Comparison of ENCODE assay signal across 17 cellular contexts in the genomic region with DNA sequence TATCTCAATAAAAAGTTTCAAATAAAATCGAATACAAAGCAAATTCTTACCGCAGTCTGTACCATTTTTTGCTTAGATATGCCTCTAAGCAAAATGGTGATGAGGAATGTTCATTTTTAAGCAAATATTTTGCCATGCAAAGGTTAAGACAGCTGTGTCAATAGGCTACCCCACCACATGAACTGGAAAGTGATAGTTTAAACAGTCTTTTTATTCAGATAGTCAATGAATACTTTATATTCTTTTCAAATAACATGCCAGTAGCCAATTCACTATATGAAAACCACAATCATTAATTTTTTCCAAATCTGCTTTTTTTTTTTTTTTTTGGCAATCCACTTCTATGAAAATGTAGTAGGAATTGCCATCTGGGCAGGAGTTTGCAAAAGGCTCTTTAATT.
DNase-seq lines count a peak whose midpoint lies in the region; ATAC-seq and TF ChIP-seq lines count a peak whose summit lies in the region.
"Had no signal": no experiment of that assay in that cellular context is flagged by ENCODE, and none has a peak within 500 bp of the region (broad histone marks: within the 10 kb centered on the region; RNA-seq: fewer than 3 reads in every experiment).

No MANE protein-coding gene starts in this region.

- CTCF ChIA-PET in T-cell (lab: Charles Lee), result no interaction called here

- H3K27me3 ChIP-seq in left ventricle myocardium inferior (ENCODE audit: low read depth), result no peaks in the 10 kb centered on the region
- H3K27me3 ChIP-seq in uterus, result no peaks in the 10 kb centered on the region

- peak overlapping the region; percentile 16 for H3K27ac ChIP-seq in left ventricle myocardium inferior (replicated peaks)
- H3K27ac ChIP-seq in SK-N-MC, result peak overlapping the region; percentile 91
- peak overlapping the region; percentile 46 to 79 for H3K27ac ChIP-seq in uterus

- no peak for TF ChIP-seq CTCF in left ventricle myocardium inferior (IDR thresholded peaks at IDR 0.05; ENCODE audit: borderline replicate concordance)
- TF ChIP-seq CTCF in uterus (IDR thresholded peaks at IDR 0.05), result no peak

- no peak overlapping the region for H3K4me3 Mint-ChIP-seq in T-cell
- no peak overlapping the region for H3K4me3 Mint-ChIP-seq in T-helper 2 cell treated with Interferon-gamma antibody and Interleukin-4, amounts not matched to agents 5 μg/mL and 100 μg/mL, for 36 hours
- H3K4me3 Mint-ChIP-seq: CD4-positive, alpha-beta memory T cell; GM23338; H9 had no signal

- H3K36me3 ChIP-seq in left ventricle myocardium inferior, result no peaks in the 10 kb centered on the region
- H3K36me3 ChIP-seq in SK-N-MC (ENCODE audit: insufficient read depth, low read length), result no peaks in the 10 kb centered on the region
- no peaks in the 10 kb centered on the region for H3K36me3 ChIP-seq in uterus

- ATAC-seq in T-cell (replicated peaks in 1 of 4), result no peak
- ATAC-seq: GM23338, HCT116 had no signal

- no peak for TF ChIP-seq POLR2A in uterus (IDR thresholded peaks at IDR 0.05)

- peaks cover 7% of the 10 kb centered on the region for H3K4me1 ChIP-seq in left ventricle myocardium inferior
- peaks cover 0 to 9% of the 10 kb centered on the region in 2 donors for H3K4me1 ChIP-seq in uterus

- H3K4me1 Mint-ChIP-seq in T-cell, result peaks cover 0 to 2% (median 0%) of the 10 kb centered on the region in 3 donors
- peaks cover 3% of the 10 kb centered on the region for H3K4me1 Mint-ChIP-seq in T-helper 2 cell treated with Interferon-gamma antibody and Interleukin-4, amounts not matched to agents 5 μg/mL and 100 μg/mL, for 36 hours (ENCODE audit: low read depth)
- H3K4me1 Mint-ChIP-seq: CD4-positive, alpha-beta memory T cell; GM23338; H9 had no signal

- H3K9me3 ChIP-seq in left ventricle myocardium inferior (replicated peaks) (no peaks in the 10 kb centered on the region), SK-N-MC (ENCODE audit: low read depth, low read length) (peaks cover 2% of the 10 kb centered on the region; the same call in 1 of the 2 replicates), uterus (no peaks in the 10 kb centered on the region)

- H3K4me3 ChIP-seq in left ventricle myocardium inferior (no peak overlapping the region), SK-N-MC (peak overlapping the region; percentile 10; the same call in 1 of the 2 replicates), uterus (no peak overlapping the region)
- H3K4me3 ChIP-seq: GM23338 had no signal

- DNase-seq in left ventricle myocardium inferior (no peak), cardiac septum (ENCODE audit: low spot score) (no peak), SK-N-MC (ENCODE audit: low read depth, low spot score) (no peak), foreskin melanocyte (peak; percentile 85), uterus (no peak), NAMALWA (ENCODE audit: low spot score) (no peak), T-cell (no peak)
- no peak for DNase-seq in T-helper 2 cell treated with Interferon-gamma antibody and Interleukin-4, amounts not matched to agents 5 μg/mL and 100 μg/mL, for 36 hours (ENCODE audit: low spot score)
- DNase-seq: C1 segment of cervical spinal cord; Caco-2; CD4-positive, alpha-beta memory T cell; DMS153; DMS79 treated with DMSO at 0.1 percent for 48 hours; GF-D8; H9 had no signal

- POLR2A ChIA-PET in T-cell (lab: Charles Lee), result no interaction called here

- peaks cover 0 to 7% (median 5%) of the 10 kb centered on the region in 3 donors for H3K9me3 Mint-ChIP-seq in T-cell
- H3K9me3 Mint-ChIP-seq in T-helper 2 cell treated with Interferon-gamma antibody and Interleukin-4, amounts not matched to agents 5 μg/mL and 100 μg/mL, for 36 hours, result no peaks in the 10 kb centered on the region
- H3K9me3 Mint-ChIP-seq: GM23338, H9 had no signal

- peaks cover 0 to 4% of the 10 kb centered on the region in 2 donors for H3K27me3 Mint-ChIP-seq in T-cell
- H3K27me3 Mint-ChIP-seq in T-helper 2 cell treated with Interferon-gamma antibody and Interleukin-4, amounts not matched to agents 5 μg/mL and 100 μg/mL, for 36 hours (ENCODE audit: low read depth), result peaks cover 3% of the 10 kb centered on the region

- intact Hi-C loops in left ventricle myocardium inferior (cut with micrococcal nuclease) (no loop called here), cardiac septum (cut with DNase I) (no loop called here), uterus (cut with DNase I; ENCODE audit: low total_unique reads) (no loop called here)

- H3K9ac ChIP-seq in SK-N-MC (ENCODE audit: insufficient read length), result no peak overlapping the region

- H3K27ac Mint-ChIP-seq in T-cell, result no peak overlapping the region
- H3K27ac Mint-ChIP-seq in T-helper 2 cell treated with Interferon-gamma antibody and Interleukin-4, amounts not matched to agents 5 μg/mL and 100 μg/mL, for 36 hours, result no peak overlapping the region
- H3K27ac Mint-ChIP-seq: CD4-positive, alpha-beta memory T cell; GM23338; H9 had no signal

- no peaks in the 10 kb centered on the region for H3K36me3 Mint-ChIP-seq in T-cell
- no peaks in the 10 kb centered on the region for H3K36me3 Mint-ChIP-seq in T-helper 2 cell treated with Interferon-gamma antibody and Interleukin-4, amounts not matched to agents 5 μg/mL and 100 μg/mL, for 36 hours (ENCODE audit: low read depth)
- H3K36me3 Mint-ChIP-seq: CD4-positive, alpha-beta memory T cell had no signal

Comparison
In these comparisons a context has a peak if more than half of its experiments do, and no peak if none do; other contexts are left out.
1. H3K27ac ChIP-seq: peak in every context shown above with its lines; median percentile 91 in SK-N-MC; 62 in uterus; 16 in left ventricle myocardium inferior.